Comparison of ENCODE assay signal across 11 cellular contexts in genomic region chr9:16257604-16258003, GRCh38.
DNase-seq lines count a peak whose midpoint lies in the region; ATAC-seq and TF ChIP-seq lines count a peak whose summit lies in the region.
"Had no signal": no experiment of that assay in that cellular context is flagged by ENCODE, and none has a peak within 500 bp of the region (broad histone marks: within the 10 kb centered on the region; RNA-seq: fewer than 3 reads in every experiment).

No MANE protein-coding gene starts in this region.

- no peak overlapping the region for H3K4me3 ChIP-seq in GM23338
- no peak overlapping the region for H3K4me3 ChIP-seq in RWPE2 (ENCODE audit: severe bottlenecking)
- no peak overlapping the region for H3K4me3 ChIP-seq in foreskin fibroblast (ENCODE audit: low read depth in 1 of 2, low read length in 2 of 2)
- no peak overlapping the region for H3K4me3 ChIP-seq in retinal pigment epithelial cell (ENCODE audit: low read length)
- H3K4me3 ChIP-seq: esophagus muscularis mucosa, HAP-1 had no signal

- no peaks in the 10 kb centered on the region for H3K9me2 ChIP-seq in GM23338 (ENCODE audit: insufficient read depth)

- H3K36me3 Mint-ChIP-seq in GM23338 (ENCODE audit: low read depth): no peaks in the 10 kb centered on the region
- H3K36me3 Mint-ChIP-seq in activated CD4-positive, alpha-beta memory T cell treated with anti-CD3 and anti-CD28 coated beads for 36 hours: no peaks in the 10 kb centered on the region

- H3K4me1 Mint-ChIP-seq in GM23338: peaks cover 26% of the 10 kb centered on the region
- H3K4me1 Mint-ChIP-seq in activated CD4-positive, alpha-beta memory T cell treated with anti-CD3 and anti-CD28 coated beads for 36 hours (ENCODE audit: low read depth): no peaks in the 10 kb centered on the region

- ATAC-seq in GM23338 (peak; percentile 53), RWPE2 (ENCODE audit: low read depth) (0 out of 3 replicates have a peak, but pooled peaks have one; percentile 44), GM18511 (IDR thresholded peaks at IDR 0.05; ENCODE audit: unreplicated experiment) (no peak)

- no peak overlapping the region for H3K4me3 Mint-ChIP-seq in GM23338
- no peak overlapping the region for H3K4me3 Mint-ChIP-seq in activated CD4-positive, alpha-beta memory T cell treated with anti-CD3 and anti-CD28 coated beads for 36 hours

- H3K4me1 ChIP-seq in GM23338 (ENCODE audit: insufficient read depth) (peaks cover 9% of the 10 kb centered on the region), RWPE2 (ENCODE audit: insufficient read depth, poor library complexity, severe bottlenecking) (no peaks in the 10 kb centered on the region)
- H3K4me1 ChIP-seq: esophagus muscularis mucosa had no signal

- no peaks in the 10 kb centered on the region for H3K79me2 ChIP-seq in GM23338 (replicated peaks; ENCODE audit: insufficient read depth)

- POLR2A ChIA-PET in activated CD4-positive, alpha-beta memory T cell treated with anti-CD3 and anti-CD28 coated beads for 36 hours (lab: Charles Lee): no interaction called here

- TF ChIP-seq CTCF in GM23338 (conservative IDR thresholded peaks at IDR 0.05; ENCODE audit: low read depth in 2 of 2) (peak; percentile 61 to 62), RWPE2 (IDR thresholded peaks at IDR 0.05; ENCODE audit: poor library complexity, severe bottlenecking) (peak; percentile 49), foreskin fibroblast (IDR thresholded peaks at IDR 0.05; ENCODE audit: low read depth, low read length) (peak; percentile 72), retinal pigment epithelial cell (conservative IDR thresholded peaks at IDR 0.05; ENCODE audit: low read depth, low read length) (peak; percentile 80)

- CTCF ChIA-PET in activated CD4-positive, alpha-beta memory T cell treated with anti-CD3 and anti-CD28 coated beads for 36 hours (lab: Charles Lee): no interaction called here

- intact Hi-C loops in activated CD4-positive, alpha-beta memory T cell treated with anti-CD3 and anti-CD28 coated beads for 36 hours (cut with micrococcal nuclease): no loop called here

- peak; percentile 28 for DNase-seq in GM23338 (ENCODE audit: low spot score)
- no peak for DNase-seq in RWPE2 (ENCODE audit: low spot score)
- peak in 1 of 2 donors; percentile 44 for DNase-seq in foreskin fibroblast
- DNase-seq in retinal pigment epithelial cell (ENCODE audit: low read depth): no peak
- DNase-seq in activated CD4-positive, alpha-beta memory T cell treated with anti-CD3 and anti-CD28 coated beads for 36 hours: no peak
- DNase-seq in NCI-H146 (lab: John Stamatoyannopoulos, UW): no peak
- no peak for DNase-seq in KG1 (lab: John Stamatoyannopoulos, UW)
- DNase-seq: NCI-H510A treated with DMSO at 0.1 percent for 48 hours had no signal

- H3K9me3 Mint-ChIP-seq in GM23338: no peaks in the 10 kb centered on the region
- H3K9me3 Mint-ChIP-seq in activated CD4-positive, alpha-beta memory T cell treated with anti-CD3 and anti-CD28 coated beads for 36 hours: no peaks in the 10 kb centered on the region

- H4K20me1 ChIP-seq in GM23338 (replicated peaks; ENCODE audit: insufficient read depth): no peaks in the 10 kb centered on the region

- no peak overlapping the region for H3K4me2 ChIP-seq in GM23338

- peaks cover 9% of the 10 kb centered on the region for H3K27me3 Mint-ChIP-seq in GM23338 (ENCODE audit: insufficient read depth, low read depth, poor library complexity)
- H3K27me3 Mint-ChIP-seq in activated CD4-positive, alpha-beta memory T cell treated with anti-CD3 and anti-CD28 coated beads for 36 hours: no peaks in the 10 kb centered on the region

- H3K36me3 ChIP-seq in GM23338 (ENCODE audit: insufficient read depth) (no peaks in the 10 kb centered on the region), RWPE2 (ENCODE audit: low read depth) (no peaks in the 10 kb centered on the region)
- H3K36me3 ChIP-seq: esophagus muscularis mucosa, HAP-1 had no signal

- no peak overlapping the region for H2AFZ ChIP-seq in GM23338

- H3K27ac ChIP-seq in GM23338 (ENCODE audit: low read depth): no peak overlapping the region
- H3K27ac ChIP-seq in RWPE2 (ENCODE audit: poor library complexity, severe bottlenecking): no peak overlapping the region
- H3K27ac ChIP-seq: esophagus muscularis mucosa had no signal

- H3K9me3 ChIP-seq in RWPE2 (ENCODE audit: severe bottlenecking): no peaks in the 10 kb centered on the region
- H3K9me3 ChIP-seq: esophagus muscularis mucosa, HAP-1 had no signal

- H3K27me3 ChIP-seq in GM23338 (ENCODE audit: insufficient read depth) (no peaks in the 10 kb centered on the region), RWPE2 (ENCODE audit: insufficient read depth, poor library complexity, severe bottlenecking) (no peaks in the 10 kb centered on the region)
- H3K27me3 ChIP-seq: esophagus muscularis mucosa had no signal

- no peak overlapping the region for H3K27ac Mint-ChIP-seq in GM23338
- H3K27ac Mint-ChIP-seq in activated CD4-positive, alpha-beta memory T cell treated with anti-CD3 and anti-CD28 coated beads for 36 hours: no peak overlapping the region

- H3F3A ChIP-seq in GM23338 (replicated peaks; ENCODE audit: low read depth): no peaks in the 10 kb centered on the region

TF ChIP-seq in GM23338, 12 proteins besides CTCF, POLR2A, EP300 and RAD21 (continues in another document):
- TF ChIP-seq CREB1 (CRISPR knock-in tag; IDR thresholded peaks at IDR 0.05; ENCODE audit: low read depth) (no peak), NANOG (IDR thresholded peaks at IDR 0.05; ENCODE audit: borderline replicate concordance) (no peak), ZNF462 (CRISPR knock-in tag; IDR thresholded peaks at IDR 0.05) (no peak)
